8 cellular contexts compared by ENCODE assay signal in genomic region chr12:112900298-112901145, GRCh38. TPM values are rescaled to one million over a fixed set of nuclear protein-coding genes. Genes with fewer than 3 reads are reported as not detected.
DNase-seq lines count a peak whose midpoint lies in the region; ATAC-seq, FAIRE-seq and TF ChIP-seq lines count a peak whose summit lies in the region.

No MANE protein-coding gene starts in this region.

- 47 to 68% (median 56%) methylated on average over 11 of the region's 11 CpGs for WGBS in small intestine, 3 donors

- no peak for FAIRE-seq in small intestine (lab: Jason Lieb, UNC)

- no peaks in the 10 kb centered on the region for H3K27me3 Mint-ChIP-seq in activated T-cell treated with anti-CD3 and anti-CD28 coated beads, Interleukin-2, amount 50 U/mL, for 24 hours

- H3K4me1 ChIP-seq in HAP-1 (no peaks in the 10 kb centered on the region), small intestine (ENCODE audit: control insufficient read depth in 2 of 2, insufficient read depth in 1 of 2, low read depth in 1 of 2, low read length in 1 of 2) (peaks cover 2 to 3% of the 10 kb centered on the region in 2 donors)

- no peak overlapping the region for H3K4me3 Mint-ChIP-seq in activated T-cell treated with anti-CD3 and anti-CD28 coated beads, Interleukin-2, amount 50 U/mL, for 24 hours

- H3K36me3 ChIP-seq in HAP-1 (replicated peaks) (no peaks in the 10 kb centered on the region), small intestine (ENCODE audit: control insufficient read depth in 2 of 2, insufficient read depth in 2 of 2, low read length in 2 of 2) (no peaks in the 10 kb centered on the region)

- in situ Hi-C loops in HAP-1 (cut with MboI; ENCODE audit: low sequenced_read_pairs): no loop called here

- DNase-seq in COLO829 (ENCODE audit: low spot score) (peak; percentile 62), HAP-1 (ENCODE audit: low spot score in 2 of 2) (peak; percentile 59 to 61), NCI-H69 (lab: John Stamatoyannopoulos, UW) (peak; percentile 88), foreskin melanocyte (peak; percentile 29), small intestine (peak; percentile 78)
- peak; percentile 40 for DNase-seq in activated T-cell treated with anti-CD3 and anti-CD28 coated beads, Interleukin-2, amount 50 U/mL, for 24 hours

- H3K9me3 Mint-ChIP-seq in activated T-cell treated with anti-CD3 and anti-CD28 coated beads, Interleukin-2, amount 50 U/mL, for 24 hours: no peaks in the 10 kb centered on the region

- no peak for TF ChIP-seq POLR2A in GM18505 (IDR thresholded peaks at IDR 0.05; ENCODE audit: borderline replicate concordance, extremely low read depth, insufficient read depth, insufficient read length)

- ATAC-seq in HG03520 (IDR thresholded peaks at IDR 0.05; ENCODE audit: unreplicated experiment): no peak
- ATAC-seq in GM18505 (IDR thresholded peaks at IDR 0.05; ENCODE audit: unreplicated experiment): no peak

- no peaks in the 10 kb centered on the region for H3K36me3 Mint-ChIP-seq in activated T-cell treated with anti-CD3 and anti-CD28 coated beads, Interleukin-2, amount 50 U/mL, for 24 hours (ENCODE audit: low read depth)

- no peak overlapping the region for H3K27ac Mint-ChIP-seq in activated T-cell treated with anti-CD3 and anti-CD28 coated beads, Interleukin-2, amount 50 U/mL, for 24 hours

- H3K9me3 ChIP-seq in HAP-1 (no peaks in the 10 kb centered on the region), small intestine (ENCODE audit: control insufficient read depth, low read depth) (no peaks in the 10 kb centered on the region)

- peaks cover 22% of the 10 kb centered on the region for H3K4me1 Mint-ChIP-seq in activated T-cell treated with anti-CD3 and anti-CD28 coated beads, Interleukin-2, amount 50 U/mL, for 24 hours (ENCODE audit: low read depth)

- H3K27ac ChIP-seq in small intestine (ENCODE audit: low read depth in 1 of 2, low read length in 1 of 2): peak overlapping the region; percentile 1 to 11

- peaks cover 22% of the 10 kb centered on the region for H3K27me3 ChIP-seq in HAP-1 (ENCODE audit: low read depth)
- no peaks in the 10 kb centered on the region for H3K27me3 ChIP-seq in small intestine (ENCODE audit: control insufficient read depth in 2 of 2, insufficient read depth in 2 of 2, low read length in 2 of 2)

- no peak overlapping the region for H3K4me3 ChIP-seq in HAP-1
- H3K4me3 ChIP-seq in small intestine (ENCODE audit: low read depth in 1 of 2, low read length in 2 of 2): no peak overlapping the region

RNA-seq across cellular contexts. Expression of gene OAS1, which starts 6.2 kb away (rescaled TPM):
- polyA plus RNA-seq in small intestine: 10 to 100 TPM; 37.5 to 66.9 (median 39.7) TPM

RNA-seq across cellular contexts. Expression of gene OAS3, which starts 37.8 kb away (rescaled TPM):
- polyA plus RNA-seq in small intestine: 10 to 100 TPM in 1 of 3 donors, 1 to 10 TPM in 2; 3.8 to 13.1 (median 4.7) TPM

Comparison
In these comparisons a context has a peak if more than half of its experiments do, and no peak if none do; other contexts are left out.
1. DNase-seq: peak in every context shown above with its lines; median percentile 88 in NCI-H69; 78 in small intestine; 62 in COLO829; 60 in HAP-1; 40 in activated T-cell treated with anti-CD3 and anti-CD28 coated beads, Interleukin-2, amount 50 U/mL, for 24 hours; 29 in foreskin melanocyte.